ENCODE assay signal across 33 cellular contexts in the genomic region with DNA sequence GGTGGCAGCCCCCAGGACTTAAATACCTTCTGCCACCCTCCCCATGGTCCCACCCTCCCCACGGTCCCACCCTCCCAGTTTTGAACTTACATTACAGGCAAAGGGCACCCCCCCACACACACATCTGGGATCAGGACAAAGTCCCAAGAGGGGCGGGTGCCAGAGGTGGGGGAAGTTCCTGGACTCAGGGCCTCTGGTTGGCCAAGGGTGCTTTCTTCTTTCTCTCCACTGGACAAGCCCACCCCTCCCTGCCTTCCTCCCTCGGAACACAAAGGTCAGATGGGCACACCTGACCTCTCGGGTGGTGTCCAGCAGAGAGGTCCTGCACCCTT. TPM values are rescaled to one million over a fixed set of nuclear protein-coding genes. Genes with fewer than 3 reads are reported as not detected.
DNase-seq lines count a peak whose midpoint lies in the region; ATAC-seq and TF ChIP-seq lines count a peak whose summit lies in the region.
"Had no signal": no experiment of that assay in that cellular context is flagged by ENCODE, and none has a peak within 500 bp of the region (broad histone marks: within the 10 kb centered on the region; RNA-seq: fewer than 3 reads in every experiment).

No MANE protein-coding gene starts in this region.

- TF ChIP-seq EP300 in esophagus muscularis mucosa (IDR thresholded peaks at IDR 0.05) = no peak

- H3K9me3 ChIP-seq in esophagus muscularis mucosa (no peaks in the 10 kb centered on the region), A673 (ENCODE audit: low read depth, low read length, poor library complexity, severe bottlenecking) (no peaks in the 10 kb centered on the region), neural progenitor cell (ENCODE audit: low read depth) (no peaks in the 10 kb centered on the region), GM23248 (ENCODE audit: low read depth) (no peaks in the 10 kb centered on the region)
- H3K9me3 ChIP-seq: lower lobe of right lung, suprapubic skin had no signal

- H3K79me2 ChIP-seq in neural progenitor cell (ENCODE audit: low read depth) = peaks cover 40% of the 10 kb centered on the region
- H3K79me2 ChIP-seq in GM23248 (ENCODE audit: insufficient read depth) = peaks cover 45% of the 10 kb centered on the region

- peaks cover 56% of the 10 kb centered on the region for H3K4me1 Mint-ChIP-seq in T-helper 2 cell treated with Interferon-gamma antibody and Interleukin-4, amounts not matched to agents 5 μg/mL and 100 μg/mL, for 36 hours (ENCODE audit: low read depth)
- peaks cover 55% of the 10 kb centered on the region for H3K4me1 Mint-ChIP-seq in activated T-helper 2 cell treated with anti-CD3 and anti-CD28 coated beads, Interferon-gamma antibody, Interleukin-2, Interleukin-4, amounts not matched to agents 10 μg/mL and 5 μg/mL and 100 μg/mL, durations not matched to agents 14 hours and 24 hours and 36 hours (ENCODE audit: low read depth)
- peaks cover 78% of the 10 kb centered on the region for H3K4me1 Mint-ChIP-seq in stimulated activated effector memory CD8-positive, alpha-beta T cell treated with anti-CD3 and anti-CD28 coated beads, Interleukin-12 subunit alpha, Interleukin-12 subunit beta, amount 100 ng/mL, for 72 hours
- H3K4me1 Mint-ChIP-seq in neural progenitor cell = peaks cover 36% of the 10 kb centered on the region

- H3K27me3 Mint-ChIP-seq in T-helper 2 cell treated with Interferon-gamma antibody and Interleukin-4, amounts not matched to agents 5 μg/mL and 100 μg/mL, for 36 hours (ENCODE audit: low read depth) = no peaks in the 10 kb centered on the region
- H3K27me3 Mint-ChIP-seq in activated T-helper 2 cell treated with anti-CD3 and anti-CD28 coated beads, Interferon-gamma antibody, Interleukin-2, Interleukin-4, amounts not matched to agents 10 μg/mL and 5 μg/mL and 100 μg/mL, durations not matched to agents 14 hours and 24 hours and 36 hours (ENCODE audit: low read depth) = no peaks in the 10 kb centered on the region
- peaks cover 10% of the 10 kb centered on the region for H3K27me3 Mint-ChIP-seq in neural progenitor cell (ENCODE audit: insufficient read depth, low read depth)
- H3K27me3 Mint-ChIP-seq: activated B cell treated with CpG ODN at 0.5 μM for 24 hours; activated naive CD8-positive, alpha-beta T cell; activated T-helper 17 cell treated with anti-CD3 and anti-CD28 coated beads, Interleukin-2, amount 50 U/mL, for 72 hours had no signal

- ATAC-seq in stimulated activated effector memory CD8-positive, alpha-beta T cell treated with anti-CD3 and anti-CD28 coated beads, Interleukin-12 subunit alpha, Interleukin-12 subunit beta, amount 100 ng/mL, for 72 hours = no peak
- ATAC-seq: activated T-helper 17 cell treated with anti-CD3 and anti-CD28 coated beads, Interleukin-2, amount 50 U/mL, for 72 hours; lower lobe of right lung; PC-3; right cardiac atrium had no signal

- H4K20me1 ChIP-seq in neural progenitor cell (ENCODE audit: low read depth) = peaks cover 97% of the 10 kb centered on the region
- H4K20me1 ChIP-seq in GM23248 (ENCODE audit: insufficient read depth) = no peaks in the 10 kb centered on the region

- no TSS peak for BruUV-seq in A673 (replicated peaks; lab: Mats Ljungman, UMichigan)

- peak overlapping the region; percentile 31 for H3K27ac Mint-ChIP-seq in T-helper 2 cell treated with Interferon-gamma antibody and Interleukin-4, amounts not matched to agents 5 μg/mL and 100 μg/mL, for 36 hours
- H3K27ac Mint-ChIP-seq in activated T-helper 2 cell treated with anti-CD3 and anti-CD28 coated beads, Interferon-gamma antibody, Interleukin-2, Interleukin-4, amounts not matched to agents 10 μg/mL and 5 μg/mL and 100 μg/mL, durations not matched to agents 14 hours and 24 hours and 36 hours = peak overlapping the region; percentile 46
- peak overlapping the region; percentile 96 for H3K27ac Mint-ChIP-seq in stimulated activated effector memory CD8-positive, alpha-beta T cell treated with anti-CD3 and anti-CD28 coated beads, Interleukin-12 subunit alpha, Interleukin-12 subunit beta, amount 100 ng/mL, for 72 hours
- no peak overlapping the region for H3K27ac Mint-ChIP-seq in neural progenitor cell
- H3K27ac Mint-ChIP-seq: activated B cell treated with CpG ODN at 0.5 μM for 24 hours had no signal

- no peaks in the 10 kb centered on the region for H3K9me3 Mint-ChIP-seq in T-helper 2 cell treated with Interferon-gamma antibody and Interleukin-4, amounts not matched to agents 5 μg/mL and 100 μg/mL, for 36 hours
- H3K9me3 Mint-ChIP-seq in activated T-helper 2 cell treated with anti-CD3 and anti-CD28 coated beads, Interferon-gamma antibody, Interleukin-2, Interleukin-4, amounts not matched to agents 10 μg/mL and 5 μg/mL and 100 μg/mL, durations not matched to agents 14 hours and 24 hours and 36 hours = no peaks in the 10 kb centered on the region
- no peaks in the 10 kb centered on the region for H3K9me3 Mint-ChIP-seq in stimulated activated effector memory CD8-positive, alpha-beta T cell treated with anti-CD3 and anti-CD28 coated beads, Interleukin-12 subunit alpha, Interleukin-12 subunit beta, amount 100 ng/mL, for 72 hours
- H3K9me3 Mint-ChIP-seq in neural progenitor cell = no peaks in the 10 kb centered on the region
- H3K9me3 Mint-ChIP-seq: activated B cell treated with CpG ODN at 0.5 μM for 24 hours; activated T-helper 17 cell treated with anti-CD3 and anti-CD28 coated beads, Interleukin-2, amount 50 U/mL, for 72 hours; neural crest cell had no signal

- H3K27me3 ChIP-seq in esophagus muscularis mucosa (no peaks in the 10 kb centered on the region), A673 (replicated peaks; ENCODE audit: insufficient read depth, low read depth, low read length, poor library complexity) (no peaks in the 10 kb centered on the region), neural progenitor cell (no peaks in the 10 kb centered on the region), GM23248 (replicated peaks; ENCODE audit: insufficient read depth) (no peaks in the 10 kb centered on the region)
- H3K27me3 ChIP-seq: cardiac muscle cell, suprapubic skin had no signal

- CTCF ChIA-PET in A673 (lab: Charles Lee) = interaction anchor here (0.6 kb wide), 1 partner anchor 45 kb away, joined by 5 read pairs; no protein-coding TSS in a partner anchor

- DNase-seq in T-helper 2 cell treated with Interferon-gamma antibody and Interleukin-4, amounts not matched to agents 5 μg/mL and 100 μg/mL, for 36 hours (ENCODE audit: low spot score) = no peak
- DNase-seq in T-helper 2 cell = no peak
- no peak for DNase-seq in activated T-helper 2 cell treated with anti-CD3 and anti-CD28 coated beads, Interferon-gamma antibody, Interleukin-2, Interleukin-4, amounts not matched to agents 10 μg/mL and 5 μg/mL and 100 μg/mL, durations not matched to agents 14 hours and 24 hours and 36 hours (ENCODE audit: low spot score)
- no peak for DNase-seq in esophagus muscularis mucosa (ENCODE audit: extremely low spot score)
- no peak for DNase-seq in stimulated activated effector memory CD8-positive, alpha-beta T cell treated with anti-CD3 and anti-CD28 coated beads, Interleukin-12 subunit alpha, Interleukin-12 subunit beta, amount 100 ng/mL, for 72 hours (ENCODE audit: low spot score in 2 of 2)
- no peak for DNase-seq in A673 (ENCODE audit: low spot score)
- DNase-seq in neural progenitor cell (ENCODE audit: low spot score) = no peak
- no peak for DNase-seq in GM23248
- DNase-seq: activated B cell treated with CpG ODN at 0.5 μM for 24 hours; activated CD4-positive, alpha-beta T cell treated with anti-CD3 and anti-CD28 coated beads, Interleukin-2, amount 50 U/mL, for 4 hours; aorta; dermis blood vessel endothelial cell; DMS 273 treated with DMSO at 0.1 percent for 48 hours; islet precursor cell; lower lobe of right lung; NCI-H1048; NCI-H187 treated with DMSO at 0.1 percent for 48 hours; NCI-H2171 treated with DMSO at 0.1 percent for 48 hours; NCI-H524 treated with DMSO at 0.1 percent for 48 hours; NK-92 treated with Interleukin-12 subunit alpha and Interleukin-12 subunit beta, amount 100 ng/mL, for 24 hours; PC-3; Right ventricle myocardium superior; stimulated activated CD4-positive, alpha-beta T cell treated with anti-CD3 and anti-CD28 coated beads, Interleukin-12 subunit alpha, Interleukin-12 subunit beta, amount 100 ng/mL, for 4 hours; stimulated activated CD4-positive, alpha-beta T cell treated with anti-CD3 and anti-CD28 coated beads, Interleukin-4, amount 100 ng/mL, for 1 hour; T-helper 9 cell had no signal

- in situ Hi-C loops in GM23248 (cut with MboI) = loop anchor here (10.0 kb wide), 1 partner anchor 95 kb away; no protein-coding TSS in a partner anchor

- H3K9me2 ChIP-seq in GM23248 (ENCODE audit: insufficient read depth) = no peaks in the 10 kb centered on the region

- H3K36me3 ChIP-seq in esophagus muscularis mucosa = no peaks in the 10 kb centered on the region
- no peaks in the 10 kb centered on the region for H3K36me3 ChIP-seq in A673 (ENCODE audit: insufficient read depth, low read length, poor library complexity, severe bottlenecking)
- no peaks in the 10 kb centered on the region for H3K36me3 ChIP-seq in neural progenitor cell
- H3K36me3 ChIP-seq in GM23248 (ENCODE audit: low read depth) = no peaks in the 10 kb centered on the region
- H3K36me3 ChIP-seq: cardiac muscle cell, lower lobe of right lung, suprapubic skin had no signal

- H3K4me1 ChIP-seq in esophagus muscularis mucosa (peaks cover 69 to 100% (median 97%) of the 10 kb centered on the region in 4 donors), A673 (ENCODE audit: insufficient read depth, low read length, poor library complexity, severe bottlenecking) (peaks cover 14% of the 10 kb centered on the region), neural progenitor cell (peaks cover 6% of the 10 kb centered on the region), GM23248 (ENCODE audit: insufficient read depth) (peaks cover 14% of the 10 kb centered on the region)

- peaks cover 8% of the 10 kb centered on the region for H3K36me3 Mint-ChIP-seq in T-helper 2 cell treated with Interferon-gamma antibody and Interleukin-4, amounts not matched to agents 5 μg/mL and 100 μg/mL, for 36 hours (ENCODE audit: low read depth)
- H3K36me3 Mint-ChIP-seq in activated T-helper 2 cell treated with anti-CD3 and anti-CD28 coated beads, Interferon-gamma antibody, Interleukin-2, Interleukin-4, amounts not matched to agents 10 μg/mL and 5 μg/mL and 100 μg/mL, durations not matched to agents 14 hours and 24 hours and 36 hours (ENCODE audit: low read depth) = peaks cover 21% of the 10 kb centered on the region
- H3K36me3 Mint-ChIP-seq in stimulated activated effector memory CD8-positive, alpha-beta T cell treated with anti-CD3 and anti-CD28 coated beads, Interleukin-12 subunit alpha, Interleukin-12 subunit beta, amount 100 ng/mL, for 72 hours = peaks cover 53% of the 10 kb centered on the region
- no peaks in the 10 kb centered on the region for H3K36me3 Mint-ChIP-seq in neural progenitor cell
- H3K36me3 Mint-ChIP-seq: activated naive CD8-positive, alpha-beta T cell had no signal

- H3K4me3 ChIP-seq in esophagus muscularis mucosa (no peak overlapping the region), A673 (ENCODE audit: low read depth, low read length, poor library complexity, severe bottlenecking) (no peak overlapping the region), neural progenitor cell (no peak overlapping the region), GM23248 (no peak overlapping the region)
- H3K4me3 ChIP-seq: cardiac muscle cell, lower lobe of right lung, suprapubic skin had no signal

- TF ChIP-seq CTCF in esophagus muscularis mucosa (IDR thresholded peaks at IDR 0.05) (no peak), A673 (conservative IDR thresholded peaks at IDR 0.05; ENCODE audit: low read depth, low read length) (no peak), neural progenitor cell (IDR thresholded peaks at IDR 0.05) (no peak)

- H3K27ac ChIP-seq in esophagus muscularis mucosa (replicated peaks in 1 of 4) (peak overlapping the region in 3 of 4 donors; percentile 45 to 93 (median 84)), A673 (ENCODE audit: low read depth, low read length, poor library complexity, severe bottlenecking) (no peak overlapping the region), neural progenitor cell (no peak overlapping the region), GM23248 (no peak overlapping the region)
- H3K27ac ChIP-seq: 22Rv1, cardiac muscle cell, lower lobe of right lung, suprapubic skin had no signal

- H3K4me3 Mint-ChIP-seq in T-helper 2 cell treated with Interferon-gamma antibody and Interleukin-4, amounts not matched to agents 5 μg/mL and 100 μg/mL, for 36 hours = no peak overlapping the region
- no peak overlapping the region for H3K4me3 Mint-ChIP-seq in activated T-helper 2 cell treated with anti-CD3 and anti-CD28 coated beads, Interferon-gamma antibody, Interleukin-2, Interleukin-4, amounts not matched to agents 10 μg/mL and 5 μg/mL and 100 μg/mL, durations not matched to agents 14 hours and 24 hours and 36 hours (ENCODE audit: low read depth)
- H3K4me3 Mint-ChIP-seq in stimulated activated effector memory CD8-positive, alpha-beta T cell treated with anti-CD3 and anti-CD28 coated beads, Interleukin-12 subunit alpha, Interleukin-12 subunit beta, amount 100 ng/mL, for 72 hours = peak overlapping the region; percentile 80
- H3K4me3 Mint-ChIP-seq in neural progenitor cell = no peak overlapping the region
- H3K4me3 Mint-ChIP-seq: activated B cell treated with CpG ODN at 0.5 μM for 24 hours; activated naive CD8-positive, alpha-beta T cell; neural crest cell had no signal

- H3F3A ChIP-seq in neural progenitor cell (ENCODE audit: low read depth) (no peaks in the 10 kb centered on the region), GM23248 (ENCODE audit: insufficient read depth) (peaks cover 9% of the 10 kb centered on the region)

- POLR2A ChIA-PET in A673 (lab: Charles Lee; ENCODE audit: low non-redundant PET) = no interaction called here

- 56% methylated on average over 3 of the region's 4 CpGs for whole genome bisulfite sequencing in esophagus muscularis mucosa
- 81 to 89% methylated on average over 2 to 4 of the region's 4 CpGs for WGBS in GM23248 (ENCODE audit: low coverage in 1 of 2, low lambda C conversion rate in 2 of 2, missing lambda C conversion rate in 2 of 2), 2 experiments

- H3K4me2 ChIP-seq in neural progenitor cell (no peak overlapping the region), GM23248 (ENCODE audit: unreplicated experiment) (no peak overlapping the region)

- H3K9ac ChIP-seq in neural progenitor cell (no peak overlapping the region), GM23248 (no peak overlapping the region)

- H2AFZ ChIP-seq in neural progenitor cell (replicated peaks) (no peak overlapping the region), GM23248 (no peak overlapping the region)

- TF ChIP-seq POLR2A in esophagus muscularis mucosa (IDR thresholded peaks at IDR 0.05; ENCODE audit: low read depth) = no peak

- intact Hi-C loops in activated T-helper 2 cell treated with anti-CD3 and anti-CD28 coated beads, Interferon-gamma antibody, Interleukin-2, Interleukin-4, amounts not matched to agents 10 μg/mL and 5 μg/mL and 100 μg/mL, durations not matched to agents 14 hours and 24 hours and 36 hours (cut with micrococcal nuclease) = loop anchor here (10.0 kb wide), 1 partner anchor 235 kb away; the partner anchor contains the start of genes STKLD1 and SURF4
- intact Hi-C loops in esophagus muscularis mucosa (cut with DNase I) = no loop called here
- intact Hi-C loops in A673 (cut with micrococcal nuclease; ENCODE audit: unreplicated experiment) = no loop called here

RNA-seq across cellular contexts. Expression of gene RALGDS, which starts 19.1 kb away (rescaled TPM):
- 78.8 and 85.8 TPM in 2 replicates for total RNA-seq in activated T-helper 2 cell treated with anti-CD3 and anti-CD28 coated beads, Interferon-gamma antibody, Interleukin-2, Interleukin-4, amounts not matched to agents 10 μg/mL and 5 μg/mL and 100 μg/mL, durations not matched to agents 14 hours and 24 hours and 36 hours
- total RNA-seq in esophagus muscularis mucosa = 10 to 100 TPM; 48.6 to 67.4 (median 54.8) TPM
- 40.1 and 42.3 TPM in 2 replicates for total RNA-seq in A673 (2021)
- 24.1 and 58.8 TPM in 2 replicates for total RNA-seq in neural progenitor cell (ENCODE audit: low replicate concordance)
- total RNA-seq in GM23248 (2014; rRNA removed; shearing (Covaris generic)) = 21.7 and 51.7 TPM in 2 replicates
- polyA plus RNA-seq in GM23248 (2016; fragmentation: Nextera tagmentation; extraction: Ambion mirVana) = 8.5 and 8.9 TPM in 2 replicates

RNA-seq across cellular contexts. Expression of gene GBGT1, which starts 23.6 kb away (rescaled TPM):
- 6.8 and 7.4 TPM in 2 replicates for total RNA-seq in activated T-helper 2 cell treated with anti-CD3 and anti-CD28 coated beads, Interferon-gamma antibody, Interleukin-2, Interleukin-4, amounts not matched to agents 10 μg/mL and 5 μg/mL and 100 μg/mL, durations not matched to agents 14 hours and 24 hours and 36 hours
- 10 to 100 TPM; 15.9 to 19.1 (median 17.5) TPM for total RNA-seq in esophagus muscularis mucosa
- total RNA-seq in A673 (2021) = 1.8 and 2.6 TPM in 2 replicates
- 2.0 and 3.0 TPM in 2 replicates for total RNA-seq in neural progenitor cell (ENCODE audit: low replicate concordance)
- total RNA-seq in GM23248 (2014; rRNA removed; shearing (Covaris generic)) = 2.7 and 3.1 TPM in 2 replicates
- 0.95 and 1.3 TPM in 2 replicates for polyA plus RNA-seq in GM23248 (2016; fragmentation: Nextera tagmentation; extraction: Ambion mirVana)
- total RNA-seq: H4, PC-3 had no signal

Comparison
In these comparisons a context has a peak if more than half of its experiments do, and no peak if none do; other contexts are left out.
1. H3K27ac ChIP-seq: peak in esophagus muscularis mucosa (3 of 4); none in A673 (single experiment), neural progenitor cell (single experiment) and GM23248 (single experiment).